ENCODE assay signal across 9 cellular contexts in genomic region chr13:110819203-110820014, GRCh38.
DNase-seq lines count a peak whose midpoint lies in the region; ATAC-seq, FAIRE-seq and TF ChIP-seq lines count a peak whose summit lies in the region.
"Had no signal": no experiment of that assay in that cellular context is flagged by ENCODE, and none has a peak within 500 bp of the region (broad histone marks: within the 10 kb centered on the region; RNA-seq: fewer than 3 reads in every experiment).

No MANE protein-coding gene starts in this region.

- no peaks in the 10 kb centered on the region for H3K9me3 ChIP-seq in suprapubic skin

- H3K27me3 ChIP-seq in foreskin keratinocyte (peaks cover 12% of the 10 kb centered on the region), suprapubic skin (no peaks in the 10 kb centered on the region)

- TF ChIP-seq POLR2A in suprapubic skin (IDR thresholded peaks at IDR 0.05), result no peak

- no peak for TF ChIP-seq EP300 in suprapubic skin (IDR thresholded peaks at IDR 0.05)

- CTCF ChIA-PET in RWPE1 (lab: Yijun Ruan, JAX), result interaction anchor here (0.6 kb wide), 1 partner anchor 23 kb away, joined by 3 read pairs; no protein-coding TSS in a partner anchor

- 37% methylated on average over 16 of the region's 17 CpGs for WGBS in suprapubic skin

- H3K27ac ChIP-seq in RWPE1, result no peak overlapping the region
- H3K27ac ChIP-seq in foreskin keratinocyte, result no peak overlapping the region
- H3K27ac ChIP-seq in suprapubic skin, result no peak overlapping the region

- TF ChIP-seq CTCF in D721Med (IDR thresholded peaks at IDR 0.05; ENCODE audit: insufficient read depth, missing control alignments) (peak; percentile 87), RWPE1 (conservative IDR thresholded peaks at IDR 0.05; ENCODE audit: low read depth) (peak; percentile 82), foreskin keratinocyte (conservative IDR thresholded peaks at IDR 0.05) (peak; percentile 88), suprapubic skin (IDR thresholded peaks at IDR 0.05) (peak; percentile 94 to 96)

- POLR2A ChIA-PET in RWPE1 (lab: Yijun Ruan, JAX; ENCODE audit: low non-redundant PET), result no interaction called here

- H3K36me3 ChIP-seq in suprapubic skin, result no peaks in the 10 kb centered on the region

- DNase-seq in D721Med (ENCODE audit: insufficient read length, low spot score), result peak; percentile 69
- peak; percentile 11 for DNase-seq in HS-5 (ENCODE audit: low read depth)
- DNase-seq in RWPE1 (ENCODE audit: low spot score), result peak; percentile 63
- peak; percentile 68 for DNase-seq in activated T-helper 9 cell treated with anti-CD3 and anti-CD28 coated beads, Interleukin-2, amount 50 U/mL, for 16 hours (ENCODE audit: low read depth)
- DNase-seq in foreskin keratinocyte, result peak in 1 of 2 donors; percentile 17
- DNase-seq in occipital lobe (lab: John Stamatoyannopoulos, UW), result peak; percentile 67
- DNase-seq in suprapubic skin (ENCODE audit: low spot score in 2 of 2), result peak; percentile 79 to 87

- ATAC-seq in GM19467 (IDR thresholded peaks at IDR 0.05; ENCODE audit: unreplicated experiment), result peak; percentile 91
- ATAC-seq in foreskin keratinocyte, result peak; percentile 84

- no peak for FAIRE-seq in D721Med (lab: Jason Lieb, UNC)
- FAIRE-seq: islet of Langerhans had no signal

- H3K4me1 ChIP-seq in foreskin keratinocyte (no peaks in the 10 kb centered on the region), suprapubic skin (no peaks in the 10 kb centered on the region)

- no peak overlapping the region for H3K4me3 ChIP-seq in suprapubic skin
